In the genomic region with DNA sequence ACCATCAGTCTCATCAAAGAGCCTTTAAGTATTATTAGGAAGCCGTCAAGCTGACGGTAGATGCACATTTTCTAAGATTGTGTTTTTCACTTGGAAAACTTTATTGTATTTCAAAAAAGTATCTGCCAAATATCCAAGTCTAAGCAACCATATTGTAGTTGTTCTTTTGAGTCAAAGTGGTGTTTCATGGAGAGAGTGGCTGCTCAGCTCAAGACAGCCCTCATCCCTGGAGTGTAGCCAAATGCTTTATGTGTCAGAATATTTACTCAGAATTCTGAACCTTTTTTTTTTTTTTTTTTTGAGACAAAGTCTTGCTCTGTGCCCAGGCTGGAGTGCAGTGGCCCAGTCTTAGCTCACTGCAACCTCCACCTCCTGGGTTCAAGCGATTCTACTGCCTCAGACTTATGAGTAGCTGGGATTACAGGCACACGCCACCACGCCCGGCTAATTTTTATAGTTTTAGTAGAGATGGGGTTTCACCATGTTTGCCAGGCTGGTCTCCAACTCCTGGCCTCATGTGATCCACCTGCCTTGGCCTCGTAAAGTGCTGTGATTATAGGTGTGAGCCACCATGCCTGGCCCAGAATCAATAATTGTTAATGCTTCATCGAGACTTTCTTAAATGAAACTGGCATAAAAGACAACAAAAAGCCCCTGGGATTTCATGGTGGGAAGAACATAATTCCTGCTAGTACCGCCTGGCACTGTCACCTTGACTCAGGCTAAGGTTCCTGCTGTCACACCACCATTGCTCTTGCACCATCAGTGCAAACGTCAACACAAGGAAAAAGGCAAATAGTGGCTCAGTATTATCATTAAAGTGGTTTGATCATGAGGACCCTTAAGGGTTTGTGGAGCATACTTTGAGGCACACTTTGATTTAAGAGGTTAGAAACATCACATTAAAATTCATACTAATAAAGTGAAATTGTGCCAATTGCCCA, we compare ENCODE assay signal across 10 cellular contexts. TPM values are rescaled to one million over a fixed set of nuclear protein-coding genes. Genes with fewer than 3 reads are reported as not detected.
A peak's percentile ranks its signal among the peaks of the same experiment; 100 is the strongest.
DNase-seq lines count a peak whose midpoint lies in the region; ATAC-seq, FAIRE-seq and TF ChIP-seq lines count a peak whose summit lies in the region.
"Had no signal": no experiment of that assay in that cellular context is flagged by ENCODE, and none has a peak within 500 bp of the region (broad histone marks: within the 10 kb centered on the region; RNA-seq: fewer than 3 reads in every experiment).

No MANE protein-coding gene starts in this region.

- peaks cover 12% of the 10 kb centered on the region for H3K4me1 ChIP-seq in foreskin keratinocyte

- no peak for TF ChIP-seq CTCF in epithelial cell of esophagus (IDR thresholded peaks at IDR 0.05; ENCODE audit: insufficient read depth, low read depth, low read length, missing control alignments)
- TF ChIP-seq CTCF in foreskin keratinocyte (conservative IDR thresholded peaks at IDR 0.05) = no peak

- H3K4me3 ChIP-seq in epithelial cell of esophagus (ENCODE audit: low read length) = no peak overlapping the region
- H3K4me3 ChIP-seq: adrenal gland, right atrium auricular region had no signal

- no peak for ATAC-seq in foreskin keratinocyte

- peak; percentile 47 for DNase-seq in stimulated activated CD4-positive, alpha-beta T cell treated with anti-CD3 and anti-CD28 coated beads, Interleukin-1b, Interleukin-23, amount 100 ng/mL, for 48 hours
- DNase-seq in stimulated activated CD4-positive, alpha-beta T cell treated with anti-CD3 and anti-CD28 coated beads, Interleukin-12 subunit alpha, Interleukin-12 subunit beta, amount 100 ng/mL, for 4 hours = no peak
- DNase-seq in NCI-H446 (lab: John Stamatoyannopoulos, UW) = peak; percentile 41 to 66
- DNase-seq in epithelial cell of esophagus (ENCODE audit: low read depth) = peak; percentile 54
- peak; percentile 41 for DNase-seq in urothelium cell line (ENCODE audit: low spot score)
- no peak for DNase-seq in MV-4-11 (lab: John Stamatoyannopoulos, UW)
- DNase-seq in foreskin keratinocyte = no peak
- no peak for DNase-seq in NCI-H526 (lab: John Stamatoyannopoulos, UW)

- H3K27me3 ChIP-seq in foreskin keratinocyte = no peaks in the 10 kb centered on the region
- H3K27me3 ChIP-seq: adrenal gland, right atrium auricular region had no signal

- FAIRE-seq in urothelium cell line (lab: Jason Lieb, UNC) = no peak

- H3K27ac ChIP-seq in foreskin keratinocyte = no peak overlapping the region

RNA-seq across cellular contexts. Expression of a gene that starts 45.5 kb away (rescaled TPM):
- 5.0 and 6.8 TPM in 2 replicates for total RNA-seq in foreskin keratinocyte
- 1.7 and 2.0 TPM in 2 replicates for polyA plus RNA-seq in foreskin keratinocyte

Comparison
In these comparisons a context has a peak if more than half of its experiments do, and no peak if none do; other contexts are left out.
1. DNase-seq: peak in stimulated activated CD4-positive, alpha-beta T cell treated with anti-CD3 and anti-CD28 coated beads, Interleukin-1b, Interleukin-23, amount 100 ng/mL, for 48 hours (single experiment), NCI-H446 (2 of 2), epithelial cell of esophagus (single experiment) and urothelium cell line (single experiment); none in stimulated activated CD4-positive, alpha-beta T cell treated with anti-CD3 and anti-CD28 coated beads, Interleukin-12 subunit alpha, Interleukin-12 subunit beta, amount 100 ng/mL, for 4 hours (single experiment), MV-4-11 (single experiment), foreskin keratinocyte (0 of 2) and NCI-H526 (0 of 2).